22 cellular contexts compared by ENCODE assay signal in genomic region chr9:94127806-94128205, GRCh38. TPM values are rescaled to one million over a fixed set of nuclear protein-coding genes. Genes with fewer than 3 reads are reported as not detected.
DNase-seq lines count a peak whose midpoint lies in the region; FAIRE-seq and TF ChIP-seq lines count a peak whose summit lies in the region.
"Had no signal": no experiment of that assay in that cellular context is flagged by ENCODE, and none has a peak within 500 bp of the region (broad histone marks: within the 10 kb centered on the region; RNA-seq: fewer than 3 reads in every experiment).

No MANE protein-coding gene starts in this region.

- no peak overlapping the region for H3K27ac ChIP-seq in small intestine (ENCODE audit: low read depth in 1 of 2, low read length in 1 of 2)
- no peak overlapping the region for H3K27ac ChIP-seq in RWPE1
- H3K27ac ChIP-seq: 22Rv1, BLaER1, C4-2B had no signal

- no peak for TF ChIP-seq CTCF in fibroblast of villous mesenchyme (IDR thresholded peaks at IDR 0.05; ENCODE audit: insufficient read depth, low read depth, low read length)
- no peak for TF ChIP-seq CTCF in GM20000 (IDR thresholded peaks at IDR 0.05; ENCODE audit: extremely low read depth, missing control alignments)
- no peak for TF ChIP-seq CTCF in RWPE1 (conservative IDR thresholded peaks at IDR 0.05; ENCODE audit: low read depth)

- no peaks in the 10 kb centered on the region for H3K36me3 ChIP-seq in small intestine (ENCODE audit: control insufficient read depth in 2 of 2, insufficient read depth in 2 of 2, low read length in 2 of 2)
- H3K36me3 ChIP-seq: HAP-1 had no signal

- POLR2A ChIA-PET in RWPE1 (lab: Yijun Ruan, JAX; ENCODE audit: low non-redundant PET): no interaction called here

- CTCF ChIA-PET in RWPE1 (lab: Yijun Ruan, JAX): interaction anchor here (0.7 kb wide), 1 partner anchor 44 kb away, joined by 3 read pairs; no protein-coding TSS in a partner anchor

- peak; percentile 2 for DNase-seq in SKM-1 treated with dmso at 0.1 percent for 144 hours (lab: John Stamatoyannopoulos, UW; ENCODE audit: unreplicated experiment)
- DNase-seq in SKM-1 (lab: John Stamatoyannopoulos, UW; ENCODE audit: unreplicated experiment): no peak
- DNase-seq in fibroblast of villous mesenchyme (ENCODE audit: low read depth): peak; percentile 66
- DNase-seq in small intestine: peak; percentile 42
- no peak for DNase-seq in GM20000 (ENCODE audit: low spot score)
- no peak for DNase-seq in inferior parietal cortex (ENCODE audit: extremely low spot score)
- no peak for DNase-seq in RWPE1 (ENCODE audit: low spot score)
- DNase-seq: Caco-2; CD4-positive, CD25-positive, alpha-beta regulatory T cell; CD8-positive, alpha-beta T cell; DMS153; DND-41; HFFc6 had no signal

- no peak for FAIRE-seq in small intestine (lab: Jason Lieb, UNC)
- FAIRE-seq: A204.1, G401.6, GM12892, H54 had no signal

- no peak overlapping the region for H3K4me3 ChIP-seq in fibroblast of villous mesenchyme (ENCODE audit: low read depth, low read length)
- H3K4me3 ChIP-seq in small intestine (ENCODE audit: low read depth in 1 of 2, low read length in 2 of 2): no peak overlapping the region
- H3K4me3 ChIP-seq: BLaER1, GM23338, HAP-1 had no signal

- peaks cover 1% of the 10 kb centered on the region for H3K9me3 ChIP-seq in small intestine (ENCODE audit: control insufficient read depth, low read depth)
- H3K9me3 ChIP-seq: Caco-2 had no signal

- no peaks in the 10 kb centered on the region for H3K4me1 ChIP-seq in small intestine (ENCODE audit: control insufficient read depth in 2 of 2, insufficient read depth in 1 of 2, low read depth in 1 of 2, low read length in 1 of 2)
- H3K4me1 ChIP-seq: BLaER1, Caco-2, HAP-1 had no signal

- H3K27me3 ChIP-seq in small intestine (ENCODE audit: control insufficient read depth in 2 of 2, insufficient read depth in 2 of 2, low read length in 2 of 2): no peaks in the 10 kb centered on the region
- H3K27me3 ChIP-seq: BLaER1 had no signal

RNA-seq across cellular contexts. Expression of gene PTPDC1, which starts 43.5 kb away (rescaled TPM):
- 7.8 and 11.9 TPM in 2 replicates for total RNA-seq in fibroblast of villous mesenchyme
- polyA plus RNA-seq in small intestine: 1 to 10 TPM; 1.4 to 2.0 (median 1.7) TPM

Comparison
In these comparisons a context has a peak if more than half of its experiments do, and no peak if none do; other contexts are left out.
1. DNase-seq: peak in SKM-1 treated with dmso at 0.1 percent for 144 hours (single experiment), fibroblast of villous mesenchyme (single experiment) and small intestine (single experiment); none in SKM-1 (single experiment), GM20000 (single experiment), inferior parietal cortex (single experiment) and RWPE1 (single experiment).